ENCODE assay signal across 28 cellular contexts in genomic region chr15:70461017-70461416, GRCh38.
"Had no signal": no experiment of that assay in that cellular context is flagged by ENCODE, and none has a peak within 500 bp of the region (broad histone marks: within the 10 kb centered on the region; RNA-seq: fewer than 3 reads in every experiment).

No MANE protein-coding gene starts in this region.

- H3K4me3 Mint-ChIP-seq: activated B cell treated with CpG ODN at 0.5 μM for 24 hours; activated CD4-positive, alpha-beta T cell treated with anti-CD3 and anti-CD28 coated beads, Interleukin-2, amount 10 ng/mL, durations not matched to agents 24 days and 14 days; activated CD8-positive, alpha-beta memory T cell treated with anti-CD3 and anti-CD28 coated beads, Interleukin-2, amount 10 ng/mL, durations not matched to agents 7 days and 5 days; activated naive CD8-positive, alpha-beta T cell treated with anti-CD3 and anti-CD28 coated beads, Interleukin-2, amount 50 U/mL, for 24 hours; activated T-cell treated with anti-CD3 and anti-CD28 coated beads, Interleukin-2, amount 50 U/mL, for 24 hours; activated T-helper 1 cell treated with anti-CD3 and anti-CD28 coated beads, Interleukin-12 subunit alpha, Interleukin-12 subunit beta, Interleukin-2, Interleukin-4 antibody, amounts not matched to agents 30 ng/mL and 10 ng/mL and 1 ng/mL, durations not matched to agents 14 hours and 24 hours and 36 hours; brain; central memory CD8-positive, alpha-beta T cell; T-helper 17 cell had no signal

- H3K4me3 ChIP-seq: Peyer's patch, SJSA1 had no signal

- H3K36me3 ChIP-seq: Peyer's patch, SJSA1 had no signal

- DNase-seq: activated B cell treated with CpG ODN at 0.5 μM for 24 hours; activated CD4-positive, alpha-beta T cell treated with anti-CD3 and anti-CD28 coated beads for 1 hour; activated CD4-positive, alpha-beta T cell treated with anti-CD3 and anti-CD28 coated beads, Interleukin-2, amount 10 ng/mL, durations not matched to agents 24 days and 14 days; activated CD4-positive, alpha-beta T cell treated with anti-CD3 and anti-CD28 coated beads, Interleukin-2, amount 50 U/mL, for 48 hours; activated CD8-positive, alpha-beta memory T cell treated with anti-CD3 and anti-CD28 coated beads, Interleukin-2, amount 10 ng/mL, durations not matched to agents 7 days and 5 days; activated effector memory CD4-positive, alpha-beta T cell treated with anti-CD3 and anti-CD28 coated beads, Interleukin-2, amount 50 U/mL, for 16 hours; activated naive CD4-positive, alpha-beta T cell treated with Interleukin-2 at 50 U/mL for 16 hours; activated naive CD8-positive, alpha-beta T cell treated with anti-CD3 and anti-CD28 coated beads, Interleukin-2, amount 50 U/mL, for 24 hours; amygdala; KBM-7; NCI-H1436 treated with DMSO at 0.1 percent for 48 hours; NCI-H187; NCI-H2081; NCI-H2227 treated with DMSO at 0.1 percent for 48 hours; NCI-H446 treated with DMSO at 0.1 percent for 48 hours; NCI-H524 treated with DMSO at 0.1 percent for 48 hours; NCI-H774; Peyer's patch; Right ventricle myocardium superior; T-helper 17 cell; T-helper 9 cell had no signal

- H3K9me3 ChIP-seq: Peyer's patch, SJSA1 had no signal

- H3K27me3 Mint-ChIP-seq: activated B cell treated with CpG ODN at 0.5 μM for 24 hours had no signal

- H3K9me3 Mint-ChIP-seq: activated B cell treated with CpG ODN at 0.5 μM for 24 hours; activated CD4-positive, alpha-beta T cell treated with anti-CD3 and anti-CD28 coated beads, Interleukin-2, amount 10 ng/mL, durations not matched to agents 24 days and 14 days; activated naive CD4-positive, alpha-beta T cell treated with anti-CD3 and anti-CD28 coated beads, Interleukin-2, amount 50 U/mL, for 72 hours; activated naive CD8-positive, alpha-beta T cell treated with anti-CD3 and anti-CD28 coated beads, Interleukin-2, amount 50 U/mL, for 24 hours; activated T-cell treated with anti-CD3 and anti-CD28 coated beads, Interleukin-2, amount 50 U/mL, for 24 hours; activated T-helper 1 cell treated with anti-CD3 and anti-CD28 coated beads, Interleukin-12 subunit alpha, Interleukin-12 subunit beta, Interleukin-2, Interleukin-4 antibody, amounts not matched to agents 30 ng/mL and 10 ng/mL and 1 ng/mL, durations not matched to agents 14 hours and 24 hours and 36 hours; central memory CD8-positive, alpha-beta T cell had no signal

- H3K27me3 ChIP-seq: Peyer's patch, SJSA1 had no signal

- ATAC-seq: activated CD8-positive, alpha-beta memory T cell treated with anti-CD3 and anti-CD28 coated beads, Interleukin-2, amount 10 ng/mL, durations not matched to agents 7 days and 5 days; activated naive CD8-positive, alpha-beta T cell treated with anti-CD3 and anti-CD28 coated beads, Interleukin-2, amount 50 U/mL, for 24 hours had no signal

- H3K27ac Mint-ChIP-seq: activated CD4-positive, alpha-beta T cell treated with anti-CD3 and anti-CD28 coated beads, Interleukin-2, amount 10 ng/mL, durations not matched to agents 24 days and 14 days; activated CD8-positive, alpha-beta memory T cell treated with anti-CD3 and anti-CD28 coated beads, Interleukin-2, amount 10 ng/mL, durations not matched to agents 7 days and 5 days; activated naive CD8-positive, alpha-beta T cell treated with anti-CD3 and anti-CD28 coated beads, Interleukin-2, amount 50 U/mL, for 24 hours; activated T-cell treated with anti-CD3 and anti-CD28 coated beads, Interleukin-2, amount 50 U/mL, for 24 hours; activated T-helper 1 cell treated with anti-CD3 and anti-CD28 coated beads, Interleukin-12 subunit alpha, Interleukin-12 subunit beta, Interleukin-2, Interleukin-4 antibody, amounts not matched to agents 30 ng/mL and 10 ng/mL and 1 ng/mL, durations not matched to agents 14 hours and 24 hours and 36 hours had no signal

- H3K27ac ChIP-seq: Peyer's patch, RWPE1, SJSA1 had no signal

- H3K36me3 Mint-ChIP-seq: activated CD8-positive, alpha-beta memory T cell treated with anti-CD3 and anti-CD28 coated beads, Interleukin-2, amount 10 ng/mL, durations not matched to agents 7 days and 5 days; activated naive CD4-positive, alpha-beta T cell treated with anti-CD3 and anti-CD28 coated beads, Interleukin-2, amount 50 U/mL, for 72 hours; brain had no signal
